In the genomic region with DNA sequence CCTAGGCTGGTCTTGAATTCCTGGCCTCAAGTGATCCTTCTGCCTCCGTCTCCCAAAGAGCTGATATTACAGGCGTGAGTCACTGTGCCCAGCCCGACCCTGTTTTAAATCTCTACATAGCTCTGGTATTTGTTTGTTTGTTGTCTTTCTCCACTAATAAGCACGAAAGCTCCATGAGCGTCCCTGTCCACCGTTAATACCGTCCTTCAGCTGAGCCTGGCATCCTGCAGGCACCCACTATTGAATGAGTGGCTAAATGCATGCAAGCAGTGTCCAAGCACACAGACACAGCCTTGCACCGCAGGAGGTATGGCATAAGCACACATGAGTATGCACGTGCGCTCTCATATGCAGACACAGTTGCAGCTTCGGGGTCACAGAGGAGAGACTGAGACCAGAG, we compare ENCODE assay signal across 20 cellular contexts. TPM values are rescaled to one million over a fixed set of nuclear protein-coding genes. Genes with fewer than 3 reads are reported as not detected.
DNase-seq lines count a peak whose midpoint lies in the region; ATAC-seq, FAIRE-seq and TF ChIP-seq lines count a peak whose summit lies in the region.
"Had no signal": no experiment of that assay in that cellular context is flagged by ENCODE, and none has a peak within 500 bp of the region (broad histone marks: within the 10 kb centered on the region; RNA-seq: fewer than 3 reads in every experiment).

No MANE protein-coding gene starts in this region.

- ATAC-seq in HCT116 (no peak), upper lobe of left lung (ENCODE audit: low FRiP score in 2 of 2) (no peak)
- ATAC-seq: natural killer cell, T-helper 17 cell had no signal

- CTCF ChIA-PET in HCT116 (lab: Charles Lee): interaction anchor here (0.7 to 2.1 kb wide), 6 partner anchors 8 to 81 kb away, joined by 3 to 8 read pairs (median 4); no protein-coding TSS in a partner anchor

- TF ChIP-seq POLR2A in HCT116 (IDR thresholded peaks at IDR 0.05; ENCODE audit: borderline replicate concordance, extremely low read depth, insufficient read depth, insufficient read length): no peak
- TF ChIP-seq POLR2A in stomach (IDR thresholded peaks at IDR 0.05): no peak
- TF ChIP-seq POLR2A in upper lobe of left lung (IDR thresholded peaks at IDR 0.05): no peak

- no peaks in the 10 kb centered on the region for H3K79me2 ChIP-seq in HCT116 (ENCODE audit: insufficient read depth, low read length)
- H3K79me2 ChIP-seq in astrocyte (ENCODE audit: insufficient read depth, low read length): peaks cover 5% of the 10 kb centered on the region

- intact Hi-C loops in HCT116 (cut with micrococcal nuclease): no loop called here
- intact Hi-C loops in stomach (cut with DNase I; ENCODE audit: low total_unique reads): loop anchor here (5.0 kb wide), 1 partner anchor 36 kb away; no protein-coding TSS in a partner anchor

- H3K27ac Mint-ChIP-seq in astrocyte (ENCODE audit: unreplicated experiment): no peak overlapping the region
- H3K27ac Mint-ChIP-seq: activated T-helper 17 cell treated with anti-CD3 and anti-CD28 coated beads, Interleukin-2, amount 50 U/mL, for 72 hours had no signal

- RAD21 ChIA-PET in HCT116 (lab: Charles Lee; ENCODE audit: low non-redundant PET in 1 of 2, low total read pairs in 2 of 2, uncharacterized antibody in 2 of 2, unreplicated experiment in 2 of 2): interaction anchor here in 1 of 2 experiments (0.7 kb wide), 1 partner anchor 81 kb away, joined by 3 read pairs; no protein-coding TSS in a partner anchor

- WGBS in stomach, 5 donors: 69 to 80% (median 79%) methylated on average over 11 of the region's 11 CpGs
- WGBS in upper lobe of left lung, 2 donors: 77 to 81% methylated on average over 11 of the region's 11 CpGs

- DNase-seq in AG08395 (ENCODE audit: low spot score): peak; percentile 31
- no peak for DNase-seq in HCT116 (ENCODE audit: low read depth, low spot score)
- DNase-seq in astrocyte (ENCODE audit: low read depth): peak; percentile 23
- DNase-seq in iris pigment epithelial cell (ENCODE audit: low read depth): peak; percentile 50
- DNase-seq in NCI-H82 (lab: John Stamatoyannopoulos, UW): no peak
- no peak for DNase-seq in stomach
- DNase-seq in HTR-8/SVneo (ENCODE audit: insufficient read length, low spot score): no peak
- no peak for DNase-seq in upper lobe of left lung
- DNase-seq: activated CD4-positive, CD25-positive, alpha-beta regulatory T cell; activated CD8-positive, alpha-beta memory T cell treated with anti-CD3 and anti-CD28 coated beads for 24 hours; adrenal gland; GDM1; H7; natural killer cell; SHP77; T-helper 17 cell had no signal

- no peak overlapping the region for H3K27ac ChIP-seq in HCT116 (ENCODE audit: low read depth, low read length)
- H3K27ac ChIP-seq in astrocyte (ENCODE audit: low read depth, low read length): no peak overlapping the region
- H3K27ac ChIP-seq in stomach: no peak overlapping the region
- H3K27ac ChIP-seq in upper lobe of left lung: no peak overlapping the region
- H3K27ac ChIP-seq: adrenal gland, epithelial cell of prostate had no signal

- H3K9ac ChIP-seq in HCT116 (ENCODE audit: low read length): no peak overlapping the region
- H3K9ac ChIP-seq in astrocyte (ENCODE audit: low read length): peak overlapping the region; percentile 4

- H3K4me3 ChIP-seq in HCT116 (replicated peaks in 1 of 2; ENCODE audit: low read depth in 1 of 2, low read length in 2 of 2) (no peak overlapping the region), astrocyte (ENCODE audit: insufficient read depth, low read depth, low read length) (no peak overlapping the region), stomach (no peak overlapping the region), upper lobe of left lung (no peak overlapping the region)
- H3K4me3 ChIP-seq: adrenal gland, lung had no signal

- H3K36me3 ChIP-seq in HCT116 (ENCODE audit: control insufficient read depth in 1 of 2, insufficient read depth in 2 of 2, low read length in 2 of 2): no peaks in the 10 kb centered on the region
- H3K36me3 ChIP-seq in astrocyte (ENCODE audit: insufficient read depth, low read length): no peaks in the 10 kb centered on the region
- H3K36me3 ChIP-seq in stomach: no peaks in the 10 kb centered on the region
- no peaks in the 10 kb centered on the region for H3K36me3 ChIP-seq in upper lobe of left lung
- H3K36me3 ChIP-seq: adrenal gland had no signal

- peak overlapping the region; percentile 55 for H3K4me2 ChIP-seq in HCT116 (ENCODE audit: low read length)
- peak overlapping the region; percentile 62 for H3K4me2 ChIP-seq in astrocyte (ENCODE audit: low read length)

- no peaks in the 10 kb centered on the region for H3K9me3 Mint-ChIP-seq in astrocyte (ENCODE audit: unreplicated experiment)
- H3K9me3 Mint-ChIP-seq: activated T-helper 17 cell treated with anti-CD3 and anti-CD28 coated beads, Interleukin-2, amount 50 U/mL, for 72 hours; natural killer cell had no signal

- no peaks in the 10 kb centered on the region for H4K20me1 ChIP-seq in HCT116 (ENCODE audit: insufficient read depth)
- H4K20me1 ChIP-seq in astrocyte (ENCODE audit: insufficient read depth, low read length): no peaks in the 10 kb centered on the region

- H3K4me1 ChIP-seq in HCT116 (ENCODE audit: control insufficient read depth in 1 of 2, insufficient read depth in 2 of 2, low read length in 2 of 2): peaks cover 20 to 49% of the 10 kb centered on the region in 2 experiments
- peaks cover 68% of the 10 kb centered on the region for H3K4me1 ChIP-seq in astrocyte (ENCODE audit: insufficient read depth, low read length)
- peaks cover 35 to 67% (median 52%) of the 10 kb centered on the region in 4 donors for H3K4me1 ChIP-seq in stomach
- H3K4me1 ChIP-seq in upper lobe of left lung: peaks cover 17 to 27% (median 19%) of the 10 kb centered on the region in 4 donors

- no peak for TF ChIP-seq CTCF in HCT116 (IDR thresholded peaks at IDR 0.05 in 2 of 3, conservative IDR thresholded peaks at IDR 0.05 in 1 of 3; ENCODE audit: borderline replicate concordance in 1 of 3, insufficient read depth in 1 of 3, low read depth in 2 of 3, low read length in 2 of 3)
- TF ChIP-seq CTCF in astrocyte (IDR thresholded peaks at IDR 0.05; ENCODE audit: insufficient read depth, low read depth, low read length): no peak
- TF ChIP-seq CTCF in stomach (IDR thresholded peaks at IDR 0.05): no peak
- TF ChIP-seq CTCF in upper lobe of left lung (IDR thresholded peaks at IDR 0.05): no peak

- no TSS peak for BruUV-seq in HCT116 (replicated peaks; lab: Mats Ljungman, UMichigan)

- H3K4me3 Mint-ChIP-seq in astrocyte (ENCODE audit: unreplicated experiment): no peak overlapping the region
- H3K4me3 Mint-ChIP-seq: activated T-helper 17 cell treated with anti-CD3 and anti-CD28 coated beads, Interleukin-2, amount 50 U/mL, for 72 hours; T-helper 17 cell had no signal

- no peak overlapping the region for H2AFZ ChIP-seq in HCT116 (ENCODE audit: low read depth, low read length, poor library complexity, severe bottlenecking)
- no peak overlapping the region for H2AFZ ChIP-seq in astrocyte (ENCODE audit: low read depth, low read length)

- no peak for TF ChIP-seq EP300 in stomach (IDR thresholded peaks at IDR 0.05)
- no peak for TF ChIP-seq EP300 in upper lobe of left lung (IDR thresholded peaks at IDR 0.05)

- POLR2A ChIA-PET in HCT116 (lab: Charles Lee): no interaction called here

- TF ChIP-seq RAD21 in HCT116 (IDR thresholded peaks at IDR 0.05; ENCODE audit: low read depth): no peak

- no peaks in the 10 kb centered on the region for H3K27me3 ChIP-seq in HCT116 (ENCODE audit: insufficient read depth, low read length)
- no peaks in the 10 kb centered on the region for H3K27me3 ChIP-seq in astrocyte (ENCODE audit: insufficient read depth, low read length)
- H3K27me3 ChIP-seq in stomach: peaks cover 0 to 16% (median 7%) of the 10 kb centered on the region in 3 donors
- H3K27me3 ChIP-seq in upper lobe of left lung: peaks cover 0 to 13% (median 5%) of the 10 kb centered on the region in 4 donors
- H3K27me3 ChIP-seq: adrenal gland had no signal

- peaks cover 38% of the 10 kb centered on the region for H3K4me1 Mint-ChIP-seq in astrocyte (ENCODE audit: low read depth, unreplicated experiment)

- no peaks in the 10 kb centered on the region for H3K9me2 ChIP-seq in HCT116 (ENCODE audit: insufficient read depth)

- peaks cover 2% of the 10 kb centered on the region for H3K27me3 Mint-ChIP-seq in astrocyte (ENCODE audit: low read depth, unreplicated experiment)

- peaks cover 2% of the 10 kb centered on the region for H3K36me3 Mint-ChIP-seq in astrocyte (ENCODE audit: low read depth, unreplicated experiment)
- H3K36me3 Mint-ChIP-seq: natural killer cell had no signal

- H3K9me3 ChIP-seq in HCT116 (ENCODE audit: control insufficient read depth in 1 of 2, insufficient read depth in 1 of 2, low read depth in 1 of 2, low read length in 2 of 2) (no peaks in the 10 kb centered on the region), astrocyte (ENCODE audit: insufficient read depth, low read depth, low read length) (no peaks in the 10 kb centered on the region), stomach (no peaks in the 10 kb centered on the region), upper lobe of left lung (no peaks in the 10 kb centered on the region)
- H3K9me3 ChIP-seq: adrenal gland had no signal

- FAIRE-seq in astrocyte (lab: Jason Lieb, UNC): no peak
- no peak for FAIRE-seq in HTR-8/SVneo (lab: Jason Lieb, UNC)
- FAIRE-seq: colon had no signal

TF ChIP-seq in HCT116, 20 proteins besides CTCF, POLR2A, EP300 and RAD21 (continues in another document):
- TF ChIP-seq ZFX (IDR thresholded peaks at IDR 0.05) (no peak), EZH2 (IDR thresholded peaks at IDR 0.05) (no peak), TCF7L2 (IDR thresholded peaks at IDR 0.05; ENCODE audit: borderline replicate concordance, extremely low read depth, insufficient read depth, insufficient read length) (no peak), JUND (IDR thresholded peaks at IDR 0.05) (no peak)
- TF ChIP-seq, protein P1, sequence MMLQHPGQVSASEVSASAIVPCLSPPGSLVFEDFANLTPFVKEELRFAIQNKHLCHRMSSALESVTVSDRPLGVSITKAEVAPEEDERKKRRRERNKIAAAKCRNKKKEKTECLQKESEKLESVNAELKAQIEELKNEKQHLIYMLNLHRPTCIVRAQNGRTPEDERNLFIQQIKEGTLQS (IDR thresholded peaks at IDR 0.05): no peak

RNA-seq across cellular contexts. Expression of a gene that starts 4.5 kb away (rescaled TPM):
- total RNA-seq in HCT116 (2021; ENCODE audit: unreplicated experiment) (2.2 TPM), astrocyte (42.9 and 56.5 TPM in 2 replicates), stomach (100 to 1,000 TPM in 3 of 5 donors, 10 to 100 TPM in 2; 64.2 to 127 (median 118) TPM), upper lobe of left lung (100 to 1,000 TPM in 1 of 6 donors, 10 to 100 TPM in 5; 15.2 to 103 (median 40.7) TPM)
- 1.3 and 1.5 TPM in 2 replicates for polyA plus RNA-seq in HCT116 (2012)
- 10 to 100 TPM; 19.8 to 27.4 (median 24.7) TPM for polyA plus RNA-seq in stomach
- total RNA-seq: activated T-helper 17 cell treated with anti-CD3 and anti-CD28 coated beads, Interleukin-2, amount 50 U/mL, for 72 hours; T-helper 17 cell had no signal

RNA-seq across cellular contexts. Expression of a gene that starts 55.8 kb away (rescaled TPM):
- 10.1 TPM for total RNA-seq in HCT116 (2021; ENCODE audit: unreplicated experiment)
- 6.0 and 7.1 TPM in 2 replicates for polyA plus RNA-seq in HCT116 (2012)
- total RNA-seq in astrocyte: 25.1 and 25.8 TPM in 2 replicates
- 1 to 10 TPM in 4 of 5 donors, not detected in 1; 1.3 to 4.9 (median 2.8) TPM for total RNA-seq in stomach
- 1 to 10 TPM in 2 of 3 donors, under 1 TPM in 1; 0.61 to 1.9 (median 1.5) TPM for polyA plus RNA-seq in stomach
- total RNA-seq in upper lobe of left lung: 1 to 10 TPM in 5 of 6 donors, under 1 TPM in 1; 0.34 to 1.9 (median 1.1) TPM

Comparison
In these comparisons a context has a peak if more than half of its experiments do, and no peak if none do; other contexts are left out.
1. DNase-seq: peak in AG08395 (single experiment), astrocyte (single experiment) and iris pigment epithelial cell (single experiment); none in HCT116 (single experiment), NCI-H82 (single experiment), stomach (single experiment), HTR-8/SVneo (single experiment) and upper lobe of left lung (0 of 2).